In genomic region chr9:121246821-121247511, GRCh38 we compare ENCODE assay signal across 13 cellular contexts. TPM values are rescaled to one million over a fixed set of nuclear protein-coding genes. Genes with fewer than 3 reads are reported as not detected.
DNase-seq lines count a peak whose midpoint lies in the region; ATAC-seq and TF ChIP-seq lines count a peak whose summit lies in the region.
"Had no signal": no experiment of that assay in that cellular context is flagged by ENCODE, and none has a peak within 500 bp of the region (broad histone marks: within the 10 kb centered on the region; RNA-seq: fewer than 3 reads in every experiment).

No MANE protein-coding gene starts in this region.

- TF ChIP-seq POLR2A in body of pancreas (IDR thresholded peaks at IDR 0.05): no peak

- H3K27me3 ChIP-seq in body of pancreas: no peaks in the 10 kb centered on the region
- H3K27me3 ChIP-seq in left lung: no peaks in the 10 kb centered on the region
- H3K27me3 ChIP-seq: BLaER1 treated with 17β-estradiol and CSF1 and Interleukin-3, amounts not matched to agents 10 nM and 100 nM; pancreas had no signal

- H3K27ac ChIP-seq in body of pancreas (no peak overlapping the region), left lung (peak overlapping the region in 1 of 2 donors; percentile 3)
- H3K27ac ChIP-seq: BLaER1 treated with 17β-estradiol and CSF1 and Interleukin-3, amounts not matched to agents 10 nM and 100 nM; KMS-11; pancreas had no signal

- no peak for TF ChIP-seq CTCF in body of pancreas (IDR thresholded peaks at IDR 0.05)
- no peak for TF ChIP-seq CTCF in left lung (IDR thresholded peaks at IDR 0.05)

- no peaks in the 10 kb centered on the region for H3K36me3 ChIP-seq in body of pancreas (replicated peaks in 1 of 2; ENCODE audit: insufficient read depth in 1 of 2, low read depth in 2 of 2)
- no peaks in the 10 kb centered on the region for H3K36me3 ChIP-seq in left lung
- H3K36me3 ChIP-seq: pancreas had no signal

- H3K4me3 ChIP-seq in body of pancreas (no peak overlapping the region), left lung (no peak overlapping the region)
- H3K4me3 ChIP-seq: BLaER1 treated with 17β-estradiol and CSF1 and Interleukin-3, amounts not matched to agents 10 nM and 100 nM; lung; pancreas had no signal

- H3K9me3 ChIP-seq in body of pancreas (no peaks in the 10 kb centered on the region), left lung (peaks cover 0 to 12% of the 10 kb centered on the region in 2 donors)
- H3K9me3 ChIP-seq: pancreas had no signal

- DNase-seq in AG08395 (ENCODE audit: low spot score): peak; percentile 71
- DNase-seq in body of pancreas: no peak
- no peak for DNase-seq in left lung
- no peak for DNase-seq in NCI-H526 (lab: John Stamatoyannopoulos, UW)
- DNase-seq in HUDEP-2 (lab: John Stamatoyannopoulos, UW; ENCODE audit: unreplicated experiment in 76 of 76): no peak
- DNase-seq in activated CD4-positive, alpha-beta T cell treated with anti-CD3 and anti-CD28 coated beads, Interleukin-2, amount 50 U/mL, for 48 hours: no peak
- DNase-seq: pancreas, SHP77 had no signal

- ATAC-seq in body of pancreas: peak; percentile 30
- ATAC-seq in left lung: peak; percentile 65
- no peak for ATAC-seq in HG03520 (IDR thresholded peaks at IDR 0.05; ENCODE audit: unreplicated experiment)

- intact Hi-C loops in body of pancreas (cut with DNase I): no loop called here
- intact Hi-C loops in left lung (cut with DNase I): no loop called here

- no peaks in the 10 kb centered on the region for H3K4me1 ChIP-seq in body of pancreas
- H3K4me1 ChIP-seq in left lung: peaks cover 0 to 2% of the 10 kb centered on the region in 2 donors
- H3K4me1 ChIP-seq: pancreas had no signal

- no peak for TF ChIP-seq RAD21 in Ishikawa (IDR thresholded peaks at IDR 0.05; ENCODE audit: low read depth)

- WGBS in body of pancreas, 2 donors: 77 to 79% methylated on average over 8 to 11 of the region's 11 CpGs

- no peak for TF ChIP-seq EP300 in Ishikawa (IDR thresholded peaks at IDR 0.05; ENCODE audit: borderline replicate concordance)

TF ChIP-seq in Ishikawa, 13 proteins besides CTCF, POLR2A, EP300 and RAD21:
- TF ChIP-seq EGR1 (IDR thresholded peaks at IDR 0.05) (peak; percentile 31; the same call in 1 of the 2 replicates), TEAD4 (IDR thresholded peaks at IDR 0.05) (no peak), USF1 (IDR thresholded peaks at IDR 0.05) (no peak)

RNA-seq across cellular contexts. Expression of gene GSN, which starts 21.0 kb away (rescaled TPM):
- 100 to 1,000 TPM; 328 to 753 TPM for total RNA-seq in body of pancreas
- total RNA-seq in left lung: 100 to 1,000 TPM; 395 to 485 TPM

RNA-seq across cellular contexts. Expression of gene RAB14, which starts 45.3 kb away (rescaled TPM):
- total RNA-seq in body of pancreas (10 to 100 TPM; 13.5 to 21.8 TPM), left lung (100 to 1,000 TPM in 1 of 2 donors, 10 to 100 TPM in 1; 94.1 to 111 TPM)

Comparison
In these comparisons a context has a peak if more than half of its experiments do, and no peak if none do; other contexts are left out.
1. RNA of gene RAB14, which starts 45.3 kb away (total RNA-seq): 94.1 to 111 TPM in left lung; 13.5 to 21.8 TPM in body of pancreas; every median in the first group is over 4 times any median in the second.